1 cellular context compared by ENCODE assay signal in genomic region chr12:51866324-51866723, GRCh38.
TF ChIP-seq lines count a peak whose summit lies in the region.

No MANE protein-coding gene starts in this region.

TF ChIP-seq in H1, 55 proteins besides CTCF, POLR2A, EP300 and RAD21:
- no peak for TF ChIP-seq USF2 (IDR thresholded peaks at IDR 0.05; ENCODE audit: low read length)
